Comparison of ENCODE assay signal across 29 cellular contexts in the genomic region with DNA sequence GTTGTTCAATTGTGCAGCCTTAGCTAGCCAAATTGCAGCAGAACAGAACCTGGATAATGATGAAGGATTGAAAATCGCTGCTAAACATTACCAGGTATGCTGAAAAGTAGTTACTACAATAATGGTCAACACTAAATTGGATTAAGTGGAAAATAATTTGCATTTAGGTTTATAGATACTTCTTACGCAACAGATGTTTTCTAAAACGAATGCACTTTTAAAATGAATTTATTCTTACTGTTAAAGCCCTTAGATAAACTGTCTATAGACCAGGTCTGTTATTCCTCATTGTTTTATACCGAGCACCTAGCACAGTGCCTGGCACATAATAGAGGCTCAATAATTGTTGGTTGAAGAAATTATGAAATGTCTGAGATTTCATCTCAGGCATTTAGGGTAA.
"Had no signal": no experiment of that assay in that cellular context is flagged by ENCODE, and none has a peak within 500 bp of the region (broad histone marks: within the 10 kb centered on the region; RNA-seq: fewer than 3 reads in every experiment).

No MANE protein-coding gene starts in this region.

- H3K27ac ChIP-seq: stomach, suprapubic skin, testis, thoracic aorta, thyroid gland, tibial artery, tibial nerve, transverse colon, upper lobe of left lung, upper lobe of right lung, uterus, vagina had no signal

- H3K4me3 ChIP-seq: stomach, suprapubic skin, testis, thoracic aorta, thyroid gland, tibial artery, tibial nerve, transverse colon, upper lobe of left lung, upper lobe of right lung, uterus, vagina had no signal

- DNase-seq: stimulated activated CD4-positive, alpha-beta T cell treated with anti-CD3 and anti-CD28 coated beads, Interleukin-2, amount 100 ng/mL, for 48 hours; stimulated activated CD4-positive, alpha-beta T cell treated with anti-CD3 and anti-CD28 coated beads, Interleukin-4, amount 100 ng/mL, for 1 hour; stimulated activated CD4-positive, alpha-beta T cell treated with anti-CD3 and anti-CD28 coated beads, Interleukin-4, amount 100 ng/mL, for 24 hours; stimulated activated CD4-positive, alpha-beta T cell treated with anti-CD3 and anti-CD28 coated beads, Interleukin-4, amount 100 ng/mL, for 4 hours; stimulated activated CD8-positive, alpha-beta memory T cell treated with anti-CD3 and anti-CD28 coated beads, Interleukin-4, amount 100 ng/mL, for 48 hours; stimulated activated naive B cell treated with anti-CD40 and anti-IgM and Interleukin-4, amounts not matched to agents 10 μg/mL and 1 μg/mL and 100 μg/mL, for 72 hours; stimulated activated naive CD4-positive, alpha-beta T cell; stimulated activated naive CD4-positive, alpha-beta T cell treated with Interleukin-2 at 50 U/mL for 16 hours; stimulated activated naive CD8-positive, alpha-beta T cell treated with anti-CD3 and anti-CD28 coated beads, Interleukin-15, amount 100 ng/mL, for 72 hours; stimulated activated naive CD8-positive, alpha-beta T cell treated with anti-CD3 and anti-CD28 coated beads, Interleukin-15, Interleukin-2, amounts not matched to agents 100 U/mL and 50 U/mL, for 24 hours; stomach; substantia nigra; testis; thyroid gland; tibial artery; transverse colon; trophoblast cell; upper lobe of left lung; upper lobe of right lung; uterus had no signal

- H3K4me1 ChIP-seq: suprapubic skin, testis, thyroid gland, tibial artery, transverse colon, upper lobe of right lung, vagina had no signal

- H3K9me3 Mint-ChIP-seq: stimulated activated effector memory CD8-positive, alpha-beta T cell treated with anti-CD3 and anti-CD28 coated beads, Interleukin-12 subunit alpha, Interleukin-12 subunit beta, amount 100 ng/mL, for 72 hours; stimulated activated memory B cell treated with anti-CD40 and anti-IgM and Interleukin-4, amounts not matched to agents 10 μg/mL and 1 μg/mL and 100 μg/mL, for 72 hours; stimulated activated naive CD8-positive, alpha-beta T cell treated with anti-CD3 and anti-CD28 coated beads, Interleukin-15, amount 100 ng/mL, for 72 hours; stimulated activated naive CD8-positive, alpha-beta T cell treated with anti-CD3 and anti-CD28 coated beads, Interleukin-15, Interleukin-2, amounts not matched to agents 100 ng/mL and 50 ng/mL, for 24 hours; type B pancreatic cell had no signal

- H3K27me3 Mint-ChIP-seq: stimulated activated memory B cell treated with anti-CD40 and anti-IgM and Interleukin-4, amounts not matched to agents 10 μg/mL and 1 μg/mL and 100 μg/mL, for 72 hours; stimulated activated naive B cell treated with anti-CD40 and anti-IgM and Interleukin-4, amounts not matched to agents 10 μg/mL and 1 μg/mL and 100 μg/mL, for 72 hours; stimulated activated naive CD8-positive, alpha-beta T cell treated with anti-CD3 and anti-CD28 coated beads, Interleukin-15, amount 100 ng/mL, for 72 hours; stimulated activated naive CD8-positive, alpha-beta T cell treated with anti-CD3 and anti-CD28 coated beads, Interleukin-15, Interleukin-2, amounts not matched to agents 100 ng/mL and 50 ng/mL, for 24 hours; type B pancreatic cell had no signal

- H3K4me1 Mint-ChIP-seq: stimulated activated naive CD8-positive, alpha-beta T cell treated with anti-CD3 and anti-CD28 coated beads, Interleukin-15, amount 100 ng/mL, for 72 hours had no signal

- H3K27ac Mint-ChIP-seq: stimulated activated memory B cell treated with anti-CD40 and anti-IgM and Interleukin-4, amounts not matched to agents 10 μg/mL and 1 μg/mL and 100 μg/mL, for 72 hours; stimulated activated naive B cell treated with anti-CD40 and anti-IgM and Interleukin-4, amounts not matched to agents 10 μg/mL and 1 μg/mL and 100 μg/mL, for 72 hours; stimulated activated naive CD8-positive, alpha-beta T cell treated with anti-CD3 and anti-CD28 coated beads, Interleukin-15, amount 100 ng/mL, for 72 hours had no signal

- H3K36me3 ChIP-seq: uterus had no signal

- H3K4me3 Mint-ChIP-seq: stimulated activated effector memory CD8-positive, alpha-beta T cell treated with anti-CD3 and anti-CD28 coated beads, Interleukin-12 subunit alpha, Interleukin-12 subunit beta, amount 100 ng/mL, for 72 hours; stimulated activated memory B cell treated with anti-CD40 and anti-IgM and Interleukin-4, amounts not matched to agents 10 μg/mL and 1 μg/mL and 100 μg/mL, for 72 hours; stimulated activated naive B cell treated with anti-CD40 and anti-IgM and Interleukin-4, amounts not matched to agents 10 μg/mL and 1 μg/mL and 100 μg/mL, for 72 hours; stimulated activated naive CD8-positive, alpha-beta T cell treated with anti-CD3 and anti-CD28 coated beads, Interleukin-15, amount 100 ng/mL, for 72 hours; stimulated activated naive CD8-positive, alpha-beta T cell treated with anti-CD3 and anti-CD28 coated beads, Interleukin-15, Interleukin-2, amounts not matched to agents 100 ng/mL and 50 ng/mL, for 24 hours; type B pancreatic cell had no signal

- FAIRE-seq: urothelium cell line had no signal

- H3K9me3 ChIP-seq: stomach, suprapubic skin, testis, thoracic aorta, thyroid gland, tibial artery, tibial nerve, transverse colon, upper lobe of left lung, upper lobe of right lung, uterus, vagina had no signal

- H3K27me3 ChIP-seq: stomach, suprapubic skin, testis, thyroid gland, tibial artery, tibial nerve, transverse colon, upper lobe of left lung, upper lobe of right lung, uterus, vagina had no signal

- ATAC-seq: stimulated activated effector memory CD8-positive, alpha-beta T cell treated with anti-CD3 and anti-CD28 coated beads, Interleukin-12 subunit alpha, Interleukin-12 subunit beta, amount 100 ng/mL, for 72 hours; stimulated activated memory B cell treated with anti-CD40 and anti-IgM and Interleukin-4, amounts not matched to agents 10 μg/mL and 1 μg/mL and 100 μg/mL, for 72 hours; stimulated activated naive B cell treated with anti-CD40 and anti-IgM and Interleukin-4, amounts not matched to agents 10 μg/mL and 1 μg/mL and 100 μg/mL, for 72 hours; stimulated activated naive CD8-positive, alpha-beta T cell treated with anti-CD3 and anti-CD28 coated beads, Interleukin-15, amount 100 ng/mL, for 72 hours; stimulated activated naive CD8-positive, alpha-beta T cell treated with anti-CD3 and anti-CD28 coated beads, Interleukin-15, Interleukin-2, amounts not matched to agents 100 U/mL and 50 U/mL, for 24 hours; upper lobe of right lung had no signal
